18 cellular contexts compared by ENCODE assay signal in the genomic region with DNA sequence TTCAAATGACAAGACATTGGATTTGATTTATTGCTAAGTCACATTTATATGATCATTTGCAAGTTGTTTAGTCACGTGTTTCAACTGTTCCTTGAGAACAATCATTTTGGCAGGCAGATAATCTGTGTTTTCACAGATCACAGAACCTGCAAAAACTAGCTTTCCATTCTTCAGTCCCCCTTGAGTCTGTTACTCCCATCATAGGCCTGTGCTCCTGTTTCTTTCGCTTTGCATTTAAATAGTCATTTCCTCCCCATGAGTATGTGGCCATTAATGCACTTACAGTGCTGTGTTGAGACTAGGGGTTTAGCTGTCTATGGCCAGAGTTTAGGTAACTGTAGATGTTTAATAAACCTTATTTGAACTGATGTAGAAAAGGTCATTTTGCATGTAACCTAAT.
DNase-seq lines count a peak whose midpoint lies in the region; ATAC-seq, FAIRE-seq and TF ChIP-seq lines count a peak whose summit lies in the region.
"Had no signal": no experiment of that assay in that cellular context is flagged by ENCODE, and none has a peak within 500 bp of the region (broad histone marks: within the 10 kb centered on the region; RNA-seq: fewer than 3 reads in every experiment).

No MANE protein-coding gene starts in this region.

- H3K4me1 ChIP-seq in A673 (ENCODE audit: insufficient read depth, low read length, poor library complexity, severe bottlenecking) (peaks cover 37% of the 10 kb centered on the region), H9 (ENCODE audit: insufficient read depth, low read length) (peaks cover 6% of the 10 kb centered on the region; the same call in 1 of the 2 replicates), K562 (replicated peaks in 1 of 2; ENCODE audit: control insufficient read depth in 2 of 2, insufficient read depth in 2 of 2, low read length in 2 of 2) (no peaks in the 10 kb centered on the region), HepG2 (ENCODE audit: insufficient read depth, low read length) (no peaks in the 10 kb centered on the region)

- no peaks in the 10 kb centered on the region for H3K23me2 ChIP-seq in H9 (ENCODE audit: insufficient read length, low read depth, low read length, poor library complexity, severe bottlenecking)

- no peak overlapping the region for H2BK120ac ChIP-seq in H9 (ENCODE audit: low read depth, low read length, poor library complexity, severe bottlenecking)

- FAIRE-seq in K562 (lab: Jason Lieb, UNC) (no peak), HepG2 (lab: Jason Lieb, UNC) (no peak)
- FAIRE-seq: G401.6, GM12892 had no signal

- no peaks in the 10 kb centered on the region for H4K20me1 ChIP-seq in H9 (ENCODE audit: control insufficient read depth, insufficient read depth, insufficient read length)
- H4K20me1 ChIP-seq in K562 (replicated peaks; ENCODE audit: control insufficient read depth, insufficient read depth, low read length) = no peaks in the 10 kb centered on the region
- no peaks in the 10 kb centered on the region for H4K20me1 ChIP-seq in HepG2 (ENCODE audit: insufficient read depth, low read length)

- peaks cover 39% of the 10 kb centered on the region in 2 experiments for H3K4me1 Mint-ChIP-seq in H9
- H3K4me1 Mint-ChIP-seq in mesothelial cell of epicardium = peaks cover 50% of the 10 kb centered on the region

- H3K9ac ChIP-seq in H9 (ENCODE audit: extremely low read depth, insufficient read length, low read length) = no peak overlapping the region
- H3K9ac ChIP-seq in K562 (ENCODE audit: insufficient read depth in 1 of 2, low read depth in 2 of 2, low read length in 2 of 2) = no peak overlapping the region
- H3K9ac ChIP-seq in HepG2 (ENCODE audit: insufficient read depth, low read depth, low read length) = no peak overlapping the region
- H3K9ac ChIP-seq: SK-N-SH had no signal

- no peak overlapping the region for H3K18ac ChIP-seq in H9 (ENCODE audit: insufficient read length, low read depth, low read length)

- H3K4me3 Mint-ChIP-seq in H9 = no peak overlapping the region
- no peak overlapping the region for H3K4me3 Mint-ChIP-seq in mesothelial cell of epicardium

- H3K79me2 ChIP-seq in H9 (ENCODE audit: insufficient read depth, low read length) (no peaks in the 10 kb centered on the region), K562 (ENCODE audit: control insufficient read depth, insufficient read depth, low read length) (no peaks in the 10 kb centered on the region), HepG2 (ENCODE audit: insufficient read depth, low read length) (no peaks in the 10 kb centered on the region)

- TF ChIP-seq CTCF in A673 (conservative IDR thresholded peaks at IDR 0.05; ENCODE audit: low read depth, low read length) (no peak), H9 (conservative IDR thresholded peaks at IDR 0.05) (no peak), K562 (IDR thresholded peaks at IDR 0.05 in 2 of 3, conservative IDR thresholded peaks at IDR 0.05 in 1 of 3; ENCODE audit: insufficient read depth in 2 of 3, low read depth in 1 of 3, low read length in 3 of 3) (no peak), mesothelial cell of epicardium (IDR thresholded peaks at IDR 0.05; ENCODE audit: unreplicated experiment) (no peak), HepG2 (CRISPR knock-in tag; IDR thresholded peaks at IDR 0.05) (no peak)

- POLR2A ChIA-PET in A673 (lab: Charles Lee; ENCODE audit: low non-redundant PET) = no interaction called here
- POLR2A ChIA-PET in K562 (lab: Yijun Ruan, JAX) = no interaction called here
- POLR2A ChIA-PET in HepG2 (lab: Yijun Ruan, JAX) = no interaction called here

- H3K27me3 Mint-ChIP-seq in H9 (ENCODE audit: low read depth) (no peaks in the 10 kb centered on the region), mesothelial cell of epicardium (ENCODE audit: low read depth) (no peaks in the 10 kb centered on the region)
- H3K27me3 Mint-ChIP-seq: CD4-positive, CD25-positive, alpha-beta regulatory T cell had no signal

- DNase-seq in A673 (ENCODE audit: low spot score) (peak; percentile 57), H9 (no peak), K562 (ENCODE audit: extremely low read depth in 1 of 4, low spot score in 3 of 4) (no peak), mesothelial cell of epicardium (ENCODE audit: low spot score in 2 of 2, unreplicated experiment in 2 of 2) (no peak), HepG2 (ENCODE audit: low spot score) (no peak)
- DNase-seq: AML-193; CD4-positive, CD25-positive, alpha-beta regulatory T cell; GOT3; Kasumi-1; NCI-H2081 treated with DMSO at 0.1 percent for 48 hours; NCI-H226; NCI-H526; PC-9; SK-N-SH had no signal

- H2BK5ac ChIP-seq in H9 (ENCODE audit: insufficient read length, low read length) = no peak overlapping the region

- no peak overlapping the region for H4K5ac ChIP-seq in H9 (ENCODE audit: insufficient read length, low read depth, low read length)

- H3K4me3 ChIP-seq in A673 (ENCODE audit: low read depth, low read length, poor library complexity, severe bottlenecking) (no peak overlapping the region), K562 (no peak overlapping the region), HepG2 (replicated peaks in 1 of 3; ENCODE audit: insufficient read depth in 1 of 3, low read depth in 2 of 3, low read length in 3 of 3) (no peak overlapping the region)
- H3K4me3 ChIP-seq: PC-9 had no signal

- H3K4ac ChIP-seq in H9 (ENCODE audit: low read depth, low read length) = no peak overlapping the region

- H3T11ph ChIP-seq in H9 (ENCODE audit: low read length) = no peak overlapping the region

- CTCF ChIA-PET in A673 (lab: Charles Lee) = no interaction called here
- CTCF ChIA-PET in K562 (lab: Yijun Ruan, JAX; ENCODE audit: low intra/inter-chr PET ratio) = no interaction called here
- CTCF ChIA-PET in HepG2 (lab: Yijun Ruan, JAX; ENCODE audit: low intra/inter-chr PET ratio, low total read pairs) = no interaction called here

- peak overlapping the region in 2 of 3 experiments; percentile 16 to 52; a peak in 4 of 7 replicates for H3K27ac Mint-ChIP-seq in H9
- H3K27ac Mint-ChIP-seq in mesothelial cell of epicardium = peak overlapping the region; percentile 57
- H3K27ac Mint-ChIP-seq: CD4-positive, CD25-positive, alpha-beta regulatory T cell had no signal

- peak overlapping the region; percentile 3 for H3K4me2 ChIP-seq in H9 (ENCODE audit: insufficient read depth, insufficient read length, low read length)
- H3K4me2 ChIP-seq in K562 (ENCODE audit: insufficient read depth, low read length) = no peak overlapping the region
- H3K4me2 ChIP-seq in HepG2 (ENCODE audit: low read depth, low read length) = no peak overlapping the region
- H3K4me2 ChIP-seq: PC-9, SK-N-SH had no signal

- no peak overlapping the region for H3K27ac ChIP-seq in A673 (ENCODE audit: low read depth, low read length, poor library complexity, severe bottlenecking)
- no peak overlapping the region for H3K27ac ChIP-seq in H9 (ENCODE audit: insufficient read length, low read depth, low read length)
- H3K27ac ChIP-seq in K562 (ENCODE audit: extremely low read depth, low read depth, low read length) = no peak overlapping the region
- H3K27ac ChIP-seq in HepG2 (ENCODE audit: extremely low read length, insufficient read depth, low read length) = no peak overlapping the region
- H3K27ac ChIP-seq: PC-9 had no signal

- H3K36me3 Mint-ChIP-seq in H9 (ENCODE audit: insufficient read depth in 1 of 3, low read depth in 3 of 3) = peaks cover 0 to 5% (median 0%) of the 10 kb centered on the region in 3 experiments; a peak in 2 of 7 replicates
- H3K36me3 Mint-ChIP-seq in mesothelial cell of epicardium = peaks cover 10% of the 10 kb centered on the region

- no peak overlapping the region for H4K8ac ChIP-seq in H9 (replicated peaks; ENCODE audit: insufficient read length, low read depth, low read length)

- H2BK12ac ChIP-seq in H9 (ENCODE audit: insufficient read length, low read depth, low read length) = no peak overlapping the region

- H3K9me3 Mint-ChIP-seq in H9 (no peaks in the 10 kb centered on the region), mesothelial cell of epicardium (no peaks in the 10 kb centered on the region)
- H3K9me3 Mint-ChIP-seq: CD4-positive, CD25-positive, alpha-beta regulatory T cell had no signal

- no peaks in the 10 kb centered on the region for H3K9me3 ChIP-seq in A673 (ENCODE audit: low read depth, low read length, poor library complexity, severe bottlenecking)
- no peaks in the 10 kb centered on the region for H3K9me3 ChIP-seq in H9 (ENCODE audit: control insufficient read depth, low read depth, low read length)
- no peaks in the 10 kb centered on the region for H3K9me3 ChIP-seq in K562 (replicated peaks; ENCODE audit: control insufficient read depth, insufficient read depth, low read depth, low read length)
- H3K9me3 ChIP-seq in HepG2 (ENCODE audit: low read length) = no peaks in the 10 kb centered on the region
- H3K9me3 ChIP-seq: SK-N-SH had no signal

- H2BK20ac ChIP-seq in H9 (ENCODE audit: low read depth, low read length, poor library complexity, severe bottlenecking) = no peak overlapping the region

- TF ChIP-seq RAD21 in K562 (CRISPR knock-in tag; conservative IDR thresholded peaks at IDR 0.05 in 1 of 2, IDR thresholded peaks at IDR 0.05 in 1 of 2) (no peak), HepG2 (CRISPR knock-in tag; IDR thresholded peaks at IDR 0.05) (no peak)

- no peak for ATAC-seq in K562
- no peak for ATAC-seq in GM18519 (IDR thresholded peaks at IDR 0.05; ENCODE audit: low FRiP score, unreplicated experiment)
- ATAC-seq in HepG2 = no peak
- no peak for ATAC-seq in GM21381 (IDR thresholded peaks at IDR 0.05; ENCODE audit: unreplicated experiment)

- in situ Hi-C loops in K562 (cut with MboI) = no loop called here
- in situ Hi-C loops in HepG2 (cut with HindIII; ENCODE audit: extremely low pct_ligation_motif_present, low pct_unique_long_range_greater_than_20kb) = no loop called here

- H4K91ac ChIP-seq in H9 (ENCODE audit: insufficient read length, low read depth, low read length) = no peak overlapping the region

- TF ChIP-seq POLR2A in K562 (conservative IDR thresholded peaks at IDR 0.05) (no peak), HepG2 (IDR thresholded peaks at IDR 0.05; ENCODE audit: insufficient read depth in 1 of 2, low read depth in 2 of 2, low read length in 2 of 2) (no peak)

- H2AK5ac ChIP-seq in H9 (ENCODE audit: insufficient read length, low read length) = no peak overlapping the region

- H3K56ac ChIP-seq in H9 (ENCODE audit: insufficient read length, low read depth, low read length) = no peak overlapping the region

- H3K36me3 ChIP-seq in A673 (ENCODE audit: insufficient read depth, low read length, poor library complexity, severe bottlenecking) (no peaks in the 10 kb centered on the region), K562 (ENCODE audit: control insufficient read depth, insufficient read depth, low read length) (no peaks in the 10 kb centered on the region), HepG2 (replicated peaks in 1 of 2; ENCODE audit: control insufficient read depth in 1 of 2, insufficient read depth in 2 of 2, low read length in 2 of 2) (no peaks in the 10 kb centered on the region)

- no peak overlapping the region for H3K14ac ChIP-seq in H9 (ENCODE audit: insufficient read depth, low read length)

- H2AFZ ChIP-seq in H9 (ENCODE audit: low read length) (no peak overlapping the region), K562 (ENCODE audit: low read depth, low read length) (no peak overlapping the region), HepG2 (ENCODE audit: low read length) (no peak overlapping the region)
- H2AFZ ChIP-seq: PC-9 had no signal

- H3K27me3 ChIP-seq in A673 (replicated peaks; ENCODE audit: insufficient read depth, low read depth, low read length, poor library complexity) = no peaks in the 10 kb centered on the region
- no peaks in the 10 kb centered on the region for H3K27me3 ChIP-seq in H9 (ENCODE audit: insufficient read depth, low read length)
- H3K27me3 ChIP-seq in K562 (ENCODE audit: control insufficient read depth in 2 of 2, insufficient read depth in 2 of 2, low read length in 2 of 2) = no peaks in the 10 kb centered on the region; a peak in 1 of 5 replicates
- no peaks in the 10 kb centered on the region for H3K27me3 ChIP-seq in HepG2 (ENCODE audit: control insufficient read depth in 1 of 2, insufficient read depth in 2 of 2, low read length in 2 of 2)

- intact Hi-C loops in A673 (cut with micrococcal nuclease; ENCODE audit: unreplicated experiment) (loop anchor here (10.0 kb wide), 2 partner anchors 118 to 478 kb away; partner anchors contain the start of gene USP1), K562 (cut with micrococcal nuclease) (no loop called here), HepG2 (cut with micrococcal nuclease; ENCODE audit: unreplicated experiment) (loop anchor here (10.0 kb wide), 1 partner anchor 118 kb away; no protein-coding TSS in a partner anchor)

- H3K79me1 ChIP-seq in H9 (ENCODE audit: insufficient read depth, low read depth, low read length, poor library complexity, severe bottlenecking) = no peaks in the 10 kb centered on the region

- BruUV-seq in A673 (replicated peaks; lab: Mats Ljungman, UMichigan) = no TSS peak
- no TSS peak for BruUV-seq in K562 (replicated peaks; lab: Mats Ljungman, UMichigan)
- BruUV-seq in HepG2 (replicated peaks; lab: Mats Ljungman, UMichigan) = no TSS peak

- H3K23ac ChIP-seq in H9 (ENCODE audit: insufficient read length, low read depth, low read length) = no peak overlapping the region

- no CpG with 5 or more reads among the region's 2 CpGs for WGBS in H9 (ENCODE audit: extremely low coverage, insufficient read length, low lambda C conversion rate)
- WGBS in K562 (ENCODE audit: insufficient coverage, low coverage, missing lambda C conversion rate) = 0% methylated on average over 2 of the region's 2 CpGs
- WGBS in HepG2 (ENCODE audit: low lambda C conversion rate) = 98% methylated on average over 2 of the region's 2 CpGs

- no peak for TF ChIP-seq EP300 in K562 (IDR thresholded peaks at IDR 0.05; ENCODE audit: low read length)
- no peak for TF ChIP-seq EP300 in HepG2 (IDR thresholded peaks at IDR 0.05; ENCODE audit: low read depth in 2 of 2, low read length in 2 of 2)
- TF ChIP-seq EP300 in HepG2 (CRISPR knock-in tag; IDR thresholded peaks at IDR 0.05; ENCODE audit: borderline replicate concordance) = no peak

- no peaks in the 10 kb centered on the region for H3K9me1 ChIP-seq in K562 (ENCODE audit: control insufficient read depth, insufficient read depth, low read length)

- H2BK15ac ChIP-seq in H9 (ENCODE audit: low read depth, low read length) = no peak overlapping the region
